Comparison of ENCODE assay signal across 8 cellular contexts in the genomic region with DNA sequence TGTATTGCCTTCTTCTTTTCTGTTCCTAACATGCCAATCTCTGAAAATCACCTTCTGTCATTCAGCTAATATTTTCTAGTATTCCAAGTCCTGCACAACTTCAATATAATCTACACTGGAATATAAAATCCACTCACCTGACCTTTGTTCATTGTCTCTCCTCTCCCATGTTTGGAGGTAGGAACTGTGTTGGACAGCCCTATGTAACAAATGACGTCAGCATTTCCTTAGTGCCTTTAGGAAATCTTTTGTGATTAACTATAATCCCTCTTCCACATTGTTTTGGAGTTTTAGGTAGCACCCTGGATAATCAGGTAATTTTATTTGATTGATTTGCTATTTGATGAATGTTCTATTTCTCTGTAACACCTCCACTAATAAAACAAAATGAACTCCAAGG.
"Had no signal": no experiment of that assay in that cellular context is flagged by ENCODE, and none has a peak within 500 bp of the region (broad histone marks: within the 10 kb centered on the region; RNA-seq: fewer than 3 reads in every experiment).

No MANE protein-coding gene starts in this region.

- H3K27ac Mint-ChIP-seq: IgD-negative memory B cell had no signal

- FAIRE-seq: HTR-8/SVneo, K562 had no signal

- H3K36me3 Mint-ChIP-seq: IgD-negative memory B cell had no signal

- H3K4me2 ChIP-seq: KMS-11 had no signal

- H3K4me3 Mint-ChIP-seq: IgD-negative memory B cell had no signal

- H3K27ac ChIP-seq: HL-60, KMS-11 had no signal

- H3K9me3 Mint-ChIP-seq: IgD-negative memory B cell had no signal

- DNase-seq: IMR-90, KBM-7, KG1 had no signal

- ATAC-seq: K562 had no signal

- H3K4me3 ChIP-seq: K562 had no signal

- H3K9ac ChIP-seq: KMS-11 had no signal

- H3K27me3 Mint-ChIP-seq: IgD-negative memory B cell had no signal

- H3K4me1 Mint-ChIP-seq: IgD-negative memory B cell had no signal
